In the genomic region with DNA sequence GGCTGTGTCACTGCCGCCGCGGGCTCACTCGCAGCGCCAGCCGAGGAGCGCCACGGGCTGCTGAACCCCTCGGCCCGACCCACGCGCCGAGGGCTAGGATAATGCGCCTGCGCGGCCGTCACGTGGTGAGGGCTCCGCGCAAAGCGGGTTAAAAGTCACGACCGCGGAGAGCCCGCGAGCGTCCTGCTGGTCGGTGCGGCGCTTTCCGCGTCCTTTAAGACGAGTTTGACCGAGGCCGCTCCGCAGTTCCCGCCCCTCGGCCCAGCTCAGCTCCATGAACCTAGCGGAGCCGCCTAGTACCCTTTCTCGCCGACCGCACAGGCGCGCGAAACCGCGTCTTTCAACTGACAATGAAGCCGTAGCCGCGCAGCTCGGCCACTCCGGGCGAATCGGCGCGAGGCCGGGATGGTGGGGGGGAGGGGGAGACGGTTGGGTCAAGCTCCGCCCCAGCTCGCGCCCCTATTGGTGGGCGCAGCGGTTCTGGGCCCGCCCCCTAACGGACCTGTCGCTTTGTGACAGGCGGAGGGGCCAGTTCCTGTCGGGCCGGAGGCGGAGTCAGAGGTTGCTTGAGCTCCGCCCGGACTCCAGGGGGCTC, we compare ENCODE assay signal across 1 cellular context.
TF ChIP-seq lines count a peak whose summit lies in the region.

No MANE protein-coding gene starts in this region.

TF ChIP-seq in A549, 52 proteins besides CTCF, POLR2A, EP300 and RAD21 (continued from another document):
- TF ChIP-seq, protein P1, sequence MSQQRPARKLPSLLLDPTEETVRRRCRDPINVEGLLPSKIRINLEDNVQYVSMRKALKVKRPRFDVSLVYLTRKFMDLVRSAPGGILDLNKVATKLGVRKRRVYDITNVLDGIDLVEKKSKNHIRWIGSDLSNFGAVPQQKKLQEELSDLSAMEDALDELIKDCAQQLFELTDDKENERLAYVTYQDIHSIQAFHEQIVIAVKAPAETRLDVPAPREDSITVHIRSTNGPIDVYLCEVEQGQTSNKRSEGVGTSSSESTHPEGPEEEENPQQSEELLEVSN (IDR thresholded peaks at IDR 0.05; ENCODE audit: borderline replicate concordance, low read depth) = peak; percentile 93
- no peak for TF ChIP-seq NR3C1 (IDR thresholded peaks at IDR 0.05)
- TF ChIP-seq, protein P2, sequence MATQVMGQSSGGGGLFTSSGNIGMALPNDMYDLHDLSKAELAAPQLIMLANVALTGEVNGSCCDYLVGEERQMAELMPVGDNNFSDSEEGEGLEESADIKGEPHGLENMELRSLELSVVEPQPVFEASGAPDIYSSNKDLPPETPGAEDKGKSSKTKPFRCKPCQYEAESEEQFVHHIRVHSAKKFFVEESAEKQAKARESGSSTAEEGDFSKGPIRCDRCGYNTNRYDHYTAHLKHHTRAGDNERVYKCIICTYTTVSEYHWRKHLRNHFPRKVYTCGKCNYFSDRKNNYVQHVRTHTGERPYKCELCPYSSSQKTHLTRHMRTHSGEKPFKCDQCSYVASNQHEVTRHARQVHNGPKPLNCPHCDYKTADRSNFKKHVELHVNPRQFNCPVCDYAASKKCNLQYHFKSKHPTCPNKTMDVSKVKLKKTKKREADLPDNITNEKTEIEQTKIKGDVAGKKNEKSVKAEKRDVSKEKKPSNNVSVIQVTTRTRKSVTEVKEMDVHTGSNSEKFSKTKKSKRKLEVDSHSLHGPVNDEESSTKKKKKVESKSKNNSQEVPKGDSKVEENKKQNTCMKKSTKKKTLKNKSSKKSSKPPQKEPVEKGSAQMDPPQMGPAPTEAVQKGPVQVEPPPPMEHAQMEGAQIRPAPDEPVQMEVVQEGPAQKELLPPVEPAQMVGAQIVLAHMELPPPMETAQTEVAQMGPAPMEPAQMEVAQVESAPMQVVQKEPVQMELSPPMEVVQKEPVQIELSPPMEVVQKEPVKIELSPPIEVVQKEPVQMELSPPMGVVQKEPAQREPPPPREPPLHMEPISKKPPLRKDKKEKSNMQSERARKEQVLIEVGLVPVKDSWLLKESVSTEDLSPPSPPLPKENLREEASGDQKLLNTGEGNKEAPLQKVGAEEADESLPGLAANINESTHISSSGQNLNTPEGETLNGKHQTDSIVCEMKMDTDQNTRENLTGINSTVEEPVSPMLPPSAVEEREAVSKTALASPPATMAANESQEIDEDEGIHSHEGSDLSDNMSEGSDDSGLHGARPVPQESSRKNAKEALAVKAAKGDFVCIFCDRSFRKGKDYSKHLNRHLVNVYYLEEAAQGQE (IDR thresholded peaks at IDR 0.05) = no peak
- TF ChIP-seq FOSL2 (IDR thresholded peaks at IDR 0.05) = no peak
- TF ChIP-seq FOSL2 (CRISPR knock-in tag; IDR thresholded peaks at IDR 0.05) = no peak
- TF ChIP-seq TFCP2L1 (CRISPR knock-in tag; IDR thresholded peaks at IDR 0.05) = peak; percentile 88; the same call in 1 of the 2 replicates
- TF ChIP-seq, protein P3, sequence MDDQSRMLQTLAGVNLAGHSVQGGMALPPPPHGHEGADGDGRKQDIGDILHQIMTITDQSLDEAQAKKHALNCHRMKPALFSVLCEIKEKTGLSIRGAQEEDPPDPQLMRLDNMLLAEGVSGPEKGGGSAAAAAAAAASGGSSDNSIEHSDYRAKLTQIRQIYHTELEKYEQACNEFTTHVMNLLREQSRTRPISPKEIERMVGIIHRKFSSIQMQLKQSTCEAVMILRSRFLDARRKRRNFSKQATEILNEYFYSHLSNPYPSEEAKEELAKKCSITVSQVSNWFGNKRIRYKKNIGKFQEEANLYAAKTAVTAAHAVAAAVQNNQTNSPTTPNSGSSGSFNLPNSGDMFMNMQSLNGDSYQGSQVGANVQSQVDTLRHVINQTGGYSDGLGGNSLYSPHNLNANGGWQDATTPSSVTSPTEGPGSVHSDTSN (IDR thresholded peaks at IDR 0.05) = 0 out of 2 replicates have a peak, but pooled peaks have one; percentile 38
